ENCODE assay signal across 27 cellular contexts in genomic region chr1:211007830-211008229, GRCh38.
"Had no signal": no experiment of that assay in that cellular context is flagged by ENCODE, and none has a peak within 500 bp of the region (broad histone marks: within the 10 kb centered on the region; RNA-seq: fewer than 3 reads in every experiment).

No MANE protein-coding gene starts in this region.

- H3K4me3 ChIP-seq: colonic mucosa, esophagus squamous epithelium, gastrocnemius medialis, heart right ventricle, left lung, lower lobe of right lung had no signal

- H3K9me3 Mint-ChIP-seq: dendritic cell treated with granulocyte-macrophage colony-stimulating factor and Interleukin-4, amounts not matched to agents 40 ng/mL and 50 ng/mL, for 4 days; endodermal cell had no signal

- H3K4me1 Mint-ChIP-seq: endodermal cell, memory B cell had no signal

- H3K9me3 ChIP-seq: colonic mucosa, esophagus squamous epithelium, gastrocnemius medialis, left lung, lower lobe of right lung had no signal

- H3K4me3 Mint-ChIP-seq: dendritic cell treated with granulocyte-macrophage colony-stimulating factor and Interleukin-4, amounts not matched to agents 40 ng/mL and 50 ng/mL, for 4 days; effector memory CD8-positive, alpha-beta T cell; endodermal cell; memory B cell had no signal

- FAIRE-seq: endometrium, islet of Langerhans, keratinocyte had no signal

- H3K27ac Mint-ChIP-seq: dendritic cell treated with granulocyte-macrophage colony-stimulating factor and Interleukin-4, amounts not matched to agents 40 ng/mL and 50 ng/mL, for 4 days; effector memory CD8-positive, alpha-beta T cell; endodermal cell; memory B cell had no signal

- DNase-seq: colonic mucosa; cortex of kidney; effector CD8-positive, alpha-beta T cell; effector memory CD8-positive, alpha-beta T cell; endodermal cell; erythroblast; esophagus squamous epithelium; foreskin fibroblast; foreskin melanocyte; gastrocnemius medialis; glutamatergic neuron; head of caudate nucleus; heart right ventricle; hippocampal formation; left cardiac atrium; left lung; left ventricle myocardium superior; lower lobe of right lung; mesendoderm; midbrain had no signal

- H3K36me3 Mint-ChIP-seq: memory B cell had no signal

- H3K27me3 Mint-ChIP-seq: dendritic cell treated with granulocyte-macrophage colony-stimulating factor and Interleukin-4, amounts not matched to agents 40 ng/mL and 50 ng/mL, for 4 days had no signal

- ATAC-seq: effector memory CD8-positive, alpha-beta T cell; esophagus mucosa; gastrocnemius medialis; heart right ventricle; left cardiac atrium; left lung; left ventricle myocardium superior; lower lobe of right lung had no signal

- H3K4me1 ChIP-seq: colonic mucosa, esophagus squamous epithelium, gastrocnemius medialis, heart right ventricle, left lung, lower lobe of right lung had no signal

- H3K27ac ChIP-seq: colonic mucosa, epithelial cell of prostate, esophagus squamous epithelium, gastrocnemius medialis, heart right ventricle, left lung, lower lobe of right lung had no signal
